In the genomic region with DNA sequence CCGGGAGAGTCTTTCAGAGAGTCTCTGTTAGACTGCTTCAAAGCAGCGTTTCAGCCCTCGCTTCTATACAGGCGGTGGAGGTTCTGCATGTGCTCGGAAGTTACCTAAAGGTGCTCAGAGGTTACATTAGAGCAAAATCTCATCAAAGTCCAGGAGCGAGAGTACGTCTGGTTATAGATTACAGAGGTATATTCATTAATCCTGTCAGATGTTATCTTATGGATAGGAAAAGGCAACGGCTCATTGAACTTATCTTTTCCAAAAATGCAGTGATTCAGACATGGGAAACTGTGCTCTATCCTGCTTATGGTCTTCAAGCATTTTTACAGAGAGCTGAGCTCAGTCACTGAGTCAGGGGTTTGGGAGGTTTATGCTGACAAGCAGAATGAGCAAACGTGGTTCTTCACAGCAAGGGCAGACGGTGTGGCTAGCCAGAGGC, we compare ENCODE assay signal across 1 cellular context.
TF ChIP-seq lines count a peak whose summit lies in the region.

No MANE protein-coding gene starts in this region.

TF ChIP-seq in K562, 482 proteins besides CTCF, POLR2A, EP300 and RAD21 (continued from another document):
- TF ChIP-seq, protein P1, sequence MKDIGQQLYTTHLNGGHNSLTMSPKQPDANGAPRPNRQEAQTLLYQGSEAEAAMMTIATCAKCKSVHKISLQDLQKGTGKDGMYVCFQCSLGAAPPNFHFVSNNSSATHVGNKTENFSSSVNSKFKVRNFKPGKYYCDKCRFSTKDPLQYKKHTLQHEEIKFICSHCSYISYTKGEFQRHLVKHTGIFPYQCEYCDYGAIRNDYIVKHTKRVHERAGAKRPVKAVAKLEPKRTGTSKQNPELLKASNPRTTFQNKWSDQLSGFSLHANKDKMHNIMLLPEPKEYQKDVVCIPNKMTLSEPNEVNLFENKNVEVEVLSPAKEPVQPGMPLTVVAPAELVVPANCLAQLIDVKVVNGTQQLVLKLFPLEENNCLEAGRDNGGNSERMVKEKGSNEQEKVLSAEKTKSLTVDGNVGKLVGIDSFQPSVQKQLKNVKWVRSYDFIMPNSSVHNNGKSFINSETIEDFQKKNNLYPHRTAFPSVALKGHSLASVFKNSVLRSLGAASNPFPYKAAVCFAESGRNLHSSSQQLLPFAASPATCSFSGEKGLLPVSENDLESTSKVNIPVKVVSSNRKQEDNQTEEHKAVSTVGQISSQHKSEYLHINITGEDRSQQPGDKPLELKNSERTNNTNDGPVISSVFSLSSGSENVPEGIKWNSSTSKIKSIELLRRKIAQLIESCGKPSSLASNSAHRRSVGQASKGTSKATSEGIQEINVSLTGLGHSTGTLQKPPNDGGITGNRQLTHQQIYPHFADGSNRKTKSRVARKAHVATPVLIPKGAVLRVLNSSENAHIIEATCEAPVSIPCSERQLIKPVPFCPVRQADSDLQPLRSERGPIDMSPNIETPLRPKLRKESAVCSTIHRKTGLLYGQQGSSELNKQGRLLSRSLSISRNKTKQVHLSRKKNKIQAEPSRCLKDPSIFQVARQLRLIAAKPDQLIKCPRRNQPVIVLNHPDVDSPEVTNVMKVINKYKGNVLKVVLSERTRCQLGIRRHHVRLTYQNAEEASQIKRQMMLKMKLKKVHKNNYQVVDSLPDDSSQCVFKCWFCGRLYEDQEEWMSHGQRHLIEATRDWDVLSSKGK (CRISPR knock-in tag; IDR thresholded peaks at IDR 0.05): no peak
- TF ChIP-seq CEBPB (tag; IDR thresholded peaks at IDR 0.05) (no peak), L3MBTL2 (IDR thresholded peaks at IDR 0.05) (peak; percentile 49; the same call in 1 of the 2 replicates), ZNF316 (IDR thresholded peaks at IDR 0.05) (peak; percentile 95), FOSL1 (tag; conservative IDR thresholded peaks at IDR 0.05) (peak; percentile 36; the same call in 1 of the 2 replicates)
TF ChIP-seq in K562: peak in this region for 20.
